ENCODE assay signal across 1 cellular context in the genomic region with DNA sequence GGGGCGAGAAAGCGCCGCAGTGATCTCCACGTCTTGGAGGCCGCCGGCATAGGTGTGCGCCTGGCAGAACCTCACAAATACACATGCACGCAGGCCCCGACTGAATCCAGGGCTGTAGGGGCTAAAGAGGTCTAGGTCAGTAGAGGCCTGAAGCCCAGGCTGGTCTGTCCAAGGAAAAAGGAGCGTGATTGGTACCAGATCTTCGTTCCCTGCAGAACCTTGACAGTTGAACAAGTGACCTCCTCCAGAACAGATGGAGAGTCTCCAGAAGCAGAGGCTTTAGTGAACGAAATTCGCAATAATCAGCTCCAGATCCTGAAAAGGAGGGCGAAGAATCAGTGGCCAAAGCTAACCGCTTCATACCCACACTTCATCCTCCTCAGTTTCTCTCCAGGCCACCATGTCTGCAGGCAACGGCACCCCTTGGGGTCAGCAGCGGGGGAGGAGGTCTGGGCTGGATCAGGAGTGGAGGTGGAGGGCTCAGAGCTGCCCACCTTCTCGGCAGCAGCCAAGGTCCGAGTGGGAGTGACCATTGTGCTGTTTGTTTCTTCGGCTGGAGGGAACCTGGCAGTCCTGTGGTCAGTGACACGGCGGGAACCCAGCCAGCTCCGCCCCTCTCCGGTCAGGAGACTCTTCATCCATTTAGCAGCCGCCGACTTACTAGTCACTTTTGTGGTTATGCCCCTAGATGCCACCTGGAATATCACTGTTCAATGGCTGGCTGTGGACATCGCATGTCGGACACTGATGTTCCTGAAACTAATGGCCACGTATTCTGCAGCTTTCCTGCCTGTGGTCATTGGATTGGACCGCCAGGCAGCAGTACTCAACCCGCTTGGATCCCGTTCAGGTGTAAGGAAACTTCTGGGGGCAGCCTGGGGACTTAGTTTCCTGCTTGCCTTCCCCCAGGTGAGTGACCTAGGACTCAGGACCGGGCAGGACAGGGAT.
TF ChIP-seq lines count a peak whose summit lies in the region.

No MANE protein-coding gene starts in this region.

TF ChIP-seq in HepG2, 621 proteins besides CTCF, POLR2A, EP300 and RAD21 (continued from another document and continues in another):
- TF ChIP-seq ZNF280B (CRISPR knock-in tag; IDR thresholded peaks at IDR 0.05; ENCODE audit: borderline replicate concordance) (peak; percentile 65; the same call in 1 of the 2 replicates), ZNF34 (CRISPR knock-in tag; IDR thresholded peaks at IDR 0.05; ENCODE audit: borderline replicate concordance) (no peak), HIVEP1 (CRISPR knock-in tag; IDR thresholded peaks at IDR 0.05) (peak; percentile 38; the same call in 1 of the 2 replicates), KDM6A (CRISPR knock-in tag; IDR thresholded peaks at IDR 0.05; ENCODE audit: low read depth) (no peak), SMC3 (IDR thresholded peaks at IDR 0.05; ENCODE audit: low read length) (no peak), BRCA1 (CRISPR knock-in tag; IDR thresholded peaks at IDR 0.05) (no peak), TBX2 (CRISPR knock-in tag; IDR thresholded peaks at IDR 0.05; ENCODE audit: borderline replicate concordance) (no peak), RFXAP (CRISPR knock-in tag; IDR thresholded peaks at IDR 0.05; ENCODE audit: borderline replicate concordance) (no peak), POLR2AphosphoS5 (IDR thresholded peaks at IDR 0.05; ENCODE audit: low read depth, low read length) (0 out of 2 replicates have a peak, but pooled peaks have one; percentile 22), ZMAT5 (CRISPR knock-in tag; IDR thresholded peaks at IDR 0.05; ENCODE audit: borderline replicate concordance, low read depth) (no peak), ZNF367 (CRISPR knock-in tag; IDR thresholded peaks at IDR 0.05; ENCODE audit: borderline replicate concordance) (no peak), SETDB1 (CRISPR knock-in tag; IDR thresholded peaks at IDR 0.05; ENCODE audit: borderline replicate concordance) (no peak), ZNF550 (CRISPR knock-in tag; IDR thresholded peaks at IDR 0.05; ENCODE audit: borderline replicate concordance) (no peak), ZNF232 (CRISPR knock-in tag; IDR thresholded peaks at IDR 0.05; ENCODE audit: borderline replicate concordance) (no peak), ZNF572 (CRISPR knock-in tag; IDR thresholded peaks at IDR 0.05) (0 out of 2 replicates have a peak, but pooled peaks have one; percentile 58), NR2F2 (IDR thresholded peaks at IDR 0.05; ENCODE audit: borderline replicate concordance, low read depth) (no peak), DNMT1 (CRISPR knock-in tag; IDR thresholded peaks at IDR 0.05) (peak; percentile 59; the same call in 1 of the 2 replicates), KLF9 (CRISPR knock-in tag; IDR thresholded peaks at IDR 0.05; ENCODE audit: low read depth) (peak; percentile 24; the same call in 1 of the 2 replicates), ZNF615 (CRISPR knock-in tag; IDR thresholded peaks at IDR 0.05; ENCODE audit: borderline replicate concordance) (no peak), IKZF4 (CRISPR knock-in tag; IDR thresholded peaks at IDR 0.05; ENCODE audit: borderline replicate concordance, low read depth, not compliant biosample characterization) (peak; percentile 47), PPARG (CRISPR knock-in tag; conservative IDR thresholded peaks at IDR 0.05) (no peak), KDM2A (CRISPR knock-in tag; IDR thresholded peaks at IDR 0.05; ENCODE audit: borderline replicate concordance, low read depth) (no peak), ZNF335 (CRISPR knock-in tag; IDR thresholded peaks at IDR 0.05) (no peak), ZNF546 (CRISPR knock-in tag; conservative IDR thresholded peaks at IDR 0.05) (no peak), CBX5 (CRISPR knock-in tag; IDR thresholded peaks at IDR 0.05; ENCODE audit: borderline replicate concordance) (no peak), ZFP62 (CRISPR knock-in tag; IDR thresholded peaks at IDR 0.05) (no peak), ZIK1 (CRISPR knock-in tag; IDR thresholded peaks at IDR 0.05; ENCODE audit: borderline replicate concordance, low read depth) (no peak), IKZF1 (IDR thresholded peaks at IDR 0.05) (no peak), NCOA2 (CRISPR knock-in tag; IDR thresholded peaks at IDR 0.05) (no peak), FOXP1 (IDR thresholded peaks at IDR 0.05) (no peak), FOXP1 (CRISPR knock-in tag; IDR thresholded peaks at IDR 0.05) (no peak), PHF21A (CRISPR knock-in tag; IDR thresholded peaks at IDR 0.05) (0 out of 2 replicates have a peak, but pooled peaks have one; percentile 5), TBX3 (IDR thresholded peaks at IDR 0.05; ENCODE audit: borderline replicate concordance) (no peak), ELK4 (CRISPR knock-in tag; IDR thresholded peaks at IDR 0.05; ENCODE audit: borderline replicate concordance) (no peak), REXO4 (CRISPR knock-in tag; IDR thresholded peaks at IDR 0.05; ENCODE audit: borderline replicate concordance) (no peak), ZNF839 (CRISPR knock-in tag; IDR thresholded peaks at IDR 0.05; ENCODE audit: borderline replicate concordance) (no peak), ZBTB3 (CRISPR knock-in tag; IDR thresholded peaks at IDR 0.05; ENCODE audit: borderline replicate concordance, low read depth) (no peak), ZNF781 (CRISPR knock-in tag; IDR thresholded peaks at IDR 0.05; ENCODE audit: borderline replicate concordance, not compliant biosample characterization) (peak; percentile 33), POLR2G (IDR thresholded peaks at IDR 0.05; ENCODE audit: low read depth, low read length) (peak; percentile 50; the same call in 1 of the 2 replicates), ZNF496 (CRISPR knock-in tag; IDR thresholded peaks at IDR 0.05; ENCODE audit: insufficient replicate concordance) (no peak), AGO1 (IDR thresholded peaks at IDR 0.05; ENCODE audit: low read depth, low read length, poor library complexity, severe bottlenecking) (peak; percentile 4), SP5 (CRISPR knock-in tag; IDR thresholded peaks at IDR 0.05; ENCODE audit: borderline replicate concordance, low read depth) (peak; percentile 36), SOX6 (IDR thresholded peaks at IDR 0.05) (no peak), SOX6 (CRISPR knock-in tag; IDR thresholded peaks at IDR 0.05) (peak; percentile 4; the same call in 1 of the 2 replicates), ELF1 (CRISPR knock-in tag; IDR thresholded peaks at IDR 0.05) (no peak), DMAP1 (CRISPR knock-in tag; IDR thresholded peaks at IDR 0.05) (no peak)
- TF ChIP-seq, protein P1, sequence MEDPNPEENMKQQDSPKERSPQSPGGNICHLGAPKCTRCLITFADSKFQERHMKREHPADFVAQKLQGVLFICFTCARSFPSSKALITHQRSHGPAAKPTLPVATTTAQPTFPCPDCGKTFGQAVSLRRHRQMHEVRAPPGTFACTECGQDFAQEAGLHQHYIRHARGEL (CRISPR knock-in tag; IDR thresholded peaks at IDR 0.05): no peak
- TF ChIP-seq, protein P2, sequence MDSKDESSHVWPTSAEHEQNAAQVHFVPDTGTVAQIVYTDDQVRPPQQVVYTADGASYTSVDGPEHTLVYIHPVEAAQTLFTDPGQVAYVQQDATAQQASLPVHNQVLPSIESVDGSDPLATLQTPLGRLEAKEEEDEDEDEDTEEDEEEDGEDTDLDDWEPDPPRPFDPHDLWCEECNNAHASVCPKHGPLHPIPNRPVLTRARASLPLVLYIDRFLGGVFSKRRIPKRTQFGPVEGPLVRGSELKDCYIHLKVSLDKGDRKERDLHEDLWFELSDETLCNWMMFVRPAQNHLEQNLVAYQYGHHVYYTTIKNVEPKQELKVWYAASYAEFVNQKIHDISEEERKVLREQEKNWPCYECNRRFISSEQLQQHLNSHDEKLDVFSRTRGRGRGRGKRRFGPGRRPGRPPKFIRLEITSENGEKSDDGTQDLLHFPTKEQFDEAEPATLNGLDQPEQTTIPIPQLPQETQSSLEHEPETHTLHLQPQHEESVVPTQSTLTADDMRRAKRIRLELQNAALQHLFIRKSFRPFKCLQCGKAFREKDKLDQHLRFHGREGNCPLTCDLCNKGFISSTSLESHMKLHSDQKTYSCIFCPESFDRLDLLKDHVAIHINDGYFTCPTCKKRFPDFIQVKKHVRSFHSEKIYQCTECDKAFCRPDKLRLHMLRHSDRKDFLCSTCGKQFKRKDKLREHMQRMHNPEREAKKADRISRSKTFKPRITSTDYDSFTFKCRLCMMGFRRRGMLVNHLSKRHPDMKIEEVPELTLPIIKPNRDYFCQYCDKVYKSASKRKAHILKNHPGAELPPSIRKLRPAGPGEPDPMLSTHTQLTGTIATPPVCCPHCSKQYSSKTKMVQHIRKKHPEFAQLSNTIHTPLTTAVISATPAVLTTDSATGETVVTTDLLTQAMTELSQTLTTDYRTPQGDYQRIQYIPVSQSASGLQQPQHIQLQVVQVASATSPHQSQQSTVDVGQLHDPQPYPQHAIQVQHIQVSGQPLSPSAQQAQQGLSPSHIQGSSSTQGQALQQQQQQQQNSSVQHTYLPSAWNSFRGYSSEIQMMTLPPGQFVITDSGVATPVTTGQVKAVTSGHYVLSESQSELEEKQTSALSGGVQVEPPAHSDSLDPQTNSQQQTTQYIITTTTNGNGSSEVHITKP (CRISPR knock-in tag; IDR thresholded peaks at IDR 0.05; ENCODE audit: low read depth): no peak
- TF ChIP-seq, protein P3, sequence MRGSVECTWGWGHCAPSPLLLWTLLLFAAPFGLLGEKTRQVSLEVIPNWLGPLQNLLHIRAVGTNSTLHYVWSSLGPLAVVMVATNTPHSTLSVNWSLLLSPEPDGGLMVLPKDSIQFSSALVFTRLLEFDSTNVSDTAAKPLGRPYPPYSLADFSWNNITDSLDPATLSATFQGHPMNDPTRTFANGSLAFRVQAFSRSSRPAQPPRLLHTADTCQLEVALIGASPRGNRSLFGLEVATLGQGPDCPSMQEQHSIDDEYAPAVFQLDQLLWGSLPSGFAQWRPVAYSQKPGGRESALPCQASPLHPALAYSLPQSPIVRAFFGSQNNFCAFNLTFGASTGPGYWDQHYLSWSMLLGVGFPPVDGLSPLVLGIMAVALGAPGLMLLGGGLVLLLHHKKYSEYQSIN (CRISPR knock-in tag; IDR thresholded peaks at IDR 0.05; ENCODE audit: borderline replicate concordance): no peak
- TF ChIP-seq, protein P4, sequence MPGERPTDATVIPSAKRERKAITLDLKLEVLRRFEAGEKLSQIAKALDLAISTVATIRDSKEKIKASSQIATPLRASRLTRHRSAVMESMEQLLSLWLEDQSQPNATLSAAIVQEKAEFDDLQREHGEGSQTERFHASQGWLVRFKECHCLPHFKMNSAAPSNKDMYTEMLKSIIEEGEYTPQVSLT (CRISPR knock-in tag; IDR thresholded peaks at IDR 0.05; ENCODE audit: borderline replicate concordance, low read depth): no peak
- TF ChIP-seq, protein P5, sequence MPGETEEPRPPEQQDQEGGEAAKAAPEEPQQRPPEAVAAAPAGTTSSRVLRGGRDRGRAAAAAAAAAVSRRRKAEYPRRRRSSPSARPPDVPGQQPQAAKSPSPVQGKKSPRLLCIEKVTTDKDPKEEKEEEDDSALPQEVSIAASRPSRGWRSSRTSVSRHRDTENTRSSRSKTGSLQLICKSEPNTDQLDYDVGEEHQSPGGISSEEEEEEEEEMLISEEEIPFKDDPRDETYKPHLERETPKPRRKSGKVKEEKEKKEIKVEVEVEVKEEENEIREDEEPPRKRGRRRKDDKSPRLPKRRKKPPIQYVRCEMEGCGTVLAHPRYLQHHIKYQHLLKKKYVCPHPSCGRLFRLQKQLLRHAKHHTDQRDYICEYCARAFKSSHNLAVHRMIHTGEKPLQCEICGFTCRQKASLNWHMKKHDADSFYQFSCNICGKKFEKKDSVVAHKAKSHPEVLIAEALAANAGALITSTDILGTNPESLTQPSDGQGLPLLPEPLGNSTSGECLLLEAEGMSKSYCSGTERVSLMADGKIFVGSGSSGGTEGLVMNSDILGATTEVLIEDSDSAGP (CRISPR knock-in tag; IDR thresholded peaks at IDR 0.05; ENCODE audit: borderline replicate concordance): peak; percentile 76; the same call in 1 of the 2 replicates
- TF ChIP-seq, protein P6, sequence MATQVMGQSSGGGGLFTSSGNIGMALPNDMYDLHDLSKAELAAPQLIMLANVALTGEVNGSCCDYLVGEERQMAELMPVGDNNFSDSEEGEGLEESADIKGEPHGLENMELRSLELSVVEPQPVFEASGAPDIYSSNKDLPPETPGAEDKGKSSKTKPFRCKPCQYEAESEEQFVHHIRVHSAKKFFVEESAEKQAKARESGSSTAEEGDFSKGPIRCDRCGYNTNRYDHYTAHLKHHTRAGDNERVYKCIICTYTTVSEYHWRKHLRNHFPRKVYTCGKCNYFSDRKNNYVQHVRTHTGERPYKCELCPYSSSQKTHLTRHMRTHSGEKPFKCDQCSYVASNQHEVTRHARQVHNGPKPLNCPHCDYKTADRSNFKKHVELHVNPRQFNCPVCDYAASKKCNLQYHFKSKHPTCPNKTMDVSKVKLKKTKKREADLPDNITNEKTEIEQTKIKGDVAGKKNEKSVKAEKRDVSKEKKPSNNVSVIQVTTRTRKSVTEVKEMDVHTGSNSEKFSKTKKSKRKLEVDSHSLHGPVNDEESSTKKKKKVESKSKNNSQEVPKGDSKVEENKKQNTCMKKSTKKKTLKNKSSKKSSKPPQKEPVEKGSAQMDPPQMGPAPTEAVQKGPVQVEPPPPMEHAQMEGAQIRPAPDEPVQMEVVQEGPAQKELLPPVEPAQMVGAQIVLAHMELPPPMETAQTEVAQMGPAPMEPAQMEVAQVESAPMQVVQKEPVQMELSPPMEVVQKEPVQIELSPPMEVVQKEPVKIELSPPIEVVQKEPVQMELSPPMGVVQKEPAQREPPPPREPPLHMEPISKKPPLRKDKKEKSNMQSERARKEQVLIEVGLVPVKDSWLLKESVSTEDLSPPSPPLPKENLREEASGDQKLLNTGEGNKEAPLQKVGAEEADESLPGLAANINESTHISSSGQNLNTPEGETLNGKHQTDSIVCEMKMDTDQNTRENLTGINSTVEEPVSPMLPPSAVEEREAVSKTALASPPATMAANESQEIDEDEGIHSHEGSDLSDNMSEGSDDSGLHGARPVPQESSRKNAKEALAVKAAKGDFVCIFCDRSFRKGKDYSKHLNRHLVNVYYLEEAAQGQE (IDR thresholded peaks at IDR 0.05; ENCODE audit: borderline replicate concordance in 1 of 2, low read depth in 1 of 2, low read length in 2 of 2): no peak
